ENCODE assay signal across 23 cellular contexts in genomic region chr1:111643696-111644095, GRCh38. TPM values are rescaled to one million over a fixed set of nuclear protein-coding genes. Genes with fewer than 3 reads are reported as not detected.
A peak's percentile ranks its signal among the peaks of the same experiment; 100 is the strongest.
DNase-seq lines count a peak whose midpoint lies in the region; ATAC-seq, FAIRE-seq and TF ChIP-seq lines count a peak whose summit lies in the region.
"Had no signal": no experiment of that assay in that cellular context is flagged by ENCODE, and none has a peak within 500 bp of the region (broad histone marks: within the 10 kb centered on the region; RNA-seq: fewer than 3 reads in every experiment).

No MANE protein-coding gene starts in this region.

- no peak overlapping the region for H2AFZ ChIP-seq in HepG2 (ENCODE audit: low read length)
- H2AFZ ChIP-seq: GM23338 had no signal

- WGBS in HepG2 (ENCODE audit: low lambda C conversion rate), result 95% methylated on average over 3 of the region's 3 CpGs
- WGBS in right lobe of liver (ENCODE audit: insufficient coverage, low coverage, low lambda C conversion rate, missing lambda C conversion rate), result 97% methylated on average over 3 of the region's 3 CpGs

- H3K9me3 ChIP-seq in HepG2 (ENCODE audit: low read length) (no peaks in the 10 kb centered on the region), right lobe of liver (no peaks in the 10 kb centered on the region)
- H3K9me3 ChIP-seq: HAP-1, SJSA1 had no signal

- H3K27ac ChIP-seq in HepG2 (ENCODE audit: extremely low read length, insufficient read depth, low read length) (no peak overlapping the region), right lobe of liver (no peak overlapping the region)
- H3K27ac ChIP-seq: SJSA1 had no signal

- no peak overlapping the region for H3K4me3 Mint-ChIP-seq in activated T-helper 17 cell treated with anti-CD3 and anti-CD28 coated beads, Interleukin-2, amount 50 U/mL, for 72 hours
- H3K4me3 Mint-ChIP-seq: GM23338, HFFc6 had no signal

- FAIRE-seq in HepG2 (lab: Jason Lieb, UNC) (no peak), D721Med (lab: Jason Lieb, UNC) (peak; percentile 94)
- FAIRE-seq: GM18507, HTR-8/SVneo had no signal

- H3K36me3 ChIP-seq in HepG2 (replicated peaks in 1 of 2; ENCODE audit: control insufficient read depth in 1 of 2, insufficient read depth in 2 of 2, low read length in 2 of 2), result no peaks in the 10 kb centered on the region
- H3K36me3 ChIP-seq in right lobe of liver, result no peaks in the 10 kb centered on the region
- H3K36me3 ChIP-seq: HAP-1 had no signal

- POLR2A ChIA-PET in HepG2 (lab: Yijun Ruan, JAX), result no interaction called here

- H3K4me1 Mint-ChIP-seq in activated T-helper 17 cell treated with anti-CD3 and anti-CD28 coated beads, Interleukin-2, amount 50 U/mL, for 72 hours, result peaks cover 58% of the 10 kb centered on the region

- peak overlapping the region; percentile 55 for H3K27ac Mint-ChIP-seq in activated T-helper 17 cell treated with anti-CD3 and anti-CD28 coated beads, Interleukin-2, amount 50 U/mL, for 72 hours
- H3K27ac Mint-ChIP-seq: GM23338, HFFc6 had no signal

- H3K79me2 ChIP-seq in HepG2 (ENCODE audit: insufficient read depth, low read length), result peaks cover 47% of the 10 kb centered on the region

- H3K4me3 ChIP-seq in HepG2 (replicated peaks in 1 of 3; ENCODE audit: insufficient read depth in 1 of 3, low read depth in 2 of 3, low read length in 3 of 3), result no peak overlapping the region
- no peak overlapping the region for H3K4me3 ChIP-seq in right lobe of liver
- H3K4me3 ChIP-seq: GM23338, HAP-1, SJSA1 had no signal

- H3K4me2 ChIP-seq in HepG2 (ENCODE audit: low read depth, low read length), result no peak overlapping the region
- H3K4me2 ChIP-seq: GM23338 had no signal

- TF ChIP-seq RAD21 in HepG2 (CRISPR knock-in tag; IDR thresholded peaks at IDR 0.05), result no peak

- TF ChIP-seq CTCF in HepG2 (CRISPR knock-in tag; IDR thresholded peaks at IDR 0.05) (no peak), right lobe of liver (IDR thresholded peaks at IDR 0.05) (no peak), D721Med (IDR thresholded peaks at IDR 0.05; ENCODE audit: insufficient read depth, missing control alignments) (no peak)

- H3K36me3 Mint-ChIP-seq in activated T-helper 17 cell treated with anti-CD3 and anti-CD28 coated beads, Interleukin-2, amount 50 U/mL, for 72 hours (ENCODE audit: low read depth), result peaks cover 74% of the 10 kb centered on the region

- TF ChIP-seq POLR2A in HepG2 (IDR thresholded peaks at IDR 0.05; ENCODE audit: insufficient read depth in 1 of 2, low read depth in 2 of 2, low read length in 2 of 2) (no peak), right lobe of liver (IDR thresholded peaks at IDR 0.05) (no peak)

- H3K4me1 ChIP-seq in HepG2 (ENCODE audit: insufficient read depth, low read length) (peaks cover 24% of the 10 kb centered on the region), right lobe of liver (peaks cover 0 to 22% (median 3%) of the 10 kb centered on the region in 4 donors)
- H3K4me1 ChIP-seq: SJSA1 had no signal

- H3K27me3 ChIP-seq in HepG2 (ENCODE audit: control insufficient read depth in 1 of 2, insufficient read depth in 2 of 2, low read length in 2 of 2) (no peaks in the 10 kb centered on the region), right lobe of liver (no peaks in the 10 kb centered on the region)
- H3K27me3 ChIP-seq: SJSA1 had no signal

- in situ Hi-C loops in HepG2 (cut with HindIII; ENCODE audit: extremely low pct_ligation_motif_present, low pct_unique_long_range_greater_than_20kb), result no loop called here

- no peak for ATAC-seq in HepG2
- ATAC-seq in right lobe of liver, result no peak
- no peak for ATAC-seq in activated T-helper 17 cell treated with anti-CD3 and anti-CD28 coated beads, Interleukin-2, amount 50 U/mL, for 72 hours (replicated peaks)
- no peak for ATAC-seq in GM21360 (IDR thresholded peaks at IDR 0.05; ENCODE audit: unreplicated experiment)
- ATAC-seq in HG03097 (IDR thresholded peaks at IDR 0.05; ENCODE audit: low FRiP score, unreplicated experiment), result no peak
- ATAC-seq: GM23338 had no signal

- no peaks in the 10 kb centered on the region; the same call in 1 of the 2 replicates for H4K20me1 ChIP-seq in HepG2 (ENCODE audit: insufficient read depth, low read length)

- no peak for DNase-seq in HepG2 (ENCODE audit: low spot score)
- no peak for DNase-seq in right lobe of liver
- DNase-seq in D721Med (ENCODE audit: insufficient read length, low spot score), result no peak
- no peak for DNase-seq in NCI-H2029 (lab: John Stamatoyannopoulos, UW)
- DNase-seq: HFFc6; KBM-7; MV-4-11; NCI-H1105; NCI-H1436 treated with DMSO at 0.1 percent for 48 hours; NCI-H187 treated with DMSO at 0.1 percent for 48 hours; NCI-H2107; NCI-H748 treated with DMSO at 0.1 percent for 48 hours; NK-92 treated with Interleukin-12 subunit alpha and Interleukin-12 subunit beta, amount 100 ng/mL, for 24 hours; Right ventricle myocardium superior; RPMI8226 had no signal

- intact Hi-C loops in HepG2 (cut with micrococcal nuclease; ENCODE audit: unreplicated experiment) (no loop called here), right lobe of liver (cut with DNase I) (no loop called here)

- no TSS peak for BruUV-seq in HepG2 (replicated peaks; lab: Mats Ljungman, UMichigan)

- no peak for TF ChIP-seq EP300 in HepG2 (IDR thresholded peaks at IDR 0.05; ENCODE audit: low read depth in 2 of 2, low read length in 2 of 2)
- no peak for TF ChIP-seq EP300 in HepG2 (CRISPR knock-in tag; IDR thresholded peaks at IDR 0.05; ENCODE audit: borderline replicate concordance)

- CTCF ChIA-PET in HepG2 (lab: Yijun Ruan, JAX; ENCODE audit: low intra/inter-chr PET ratio, low total read pairs), result no interaction called here

- no peaks in the 10 kb centered on the region for H3K9me3 Mint-ChIP-seq in activated T-helper 17 cell treated with anti-CD3 and anti-CD28 coated beads, Interleukin-2, amount 50 U/mL, for 72 hours
- H3K9me3 Mint-ChIP-seq: HFFc6 had no signal

- no peak overlapping the region for H3K9ac ChIP-seq in HepG2 (ENCODE audit: insufficient read depth, low read depth, low read length)

- no peaks in the 10 kb centered on the region for H3K27me3 Mint-ChIP-seq in activated T-helper 17 cell treated with anti-CD3 and anti-CD28 coated beads, Interleukin-2, amount 50 U/mL, for 72 hours

TF ChIP-seq in HepG2, 621 proteins besides CTCF, POLR2A, EP300 and RAD21:
- no peak for TF ChIP-seq TAF15 (IDR thresholded peaks at IDR 0.05; ENCODE audit: low read depth, low read length, poor library complexity, severe bottlenecking)
- peak; percentile 93 for TF ChIP-seq ZNF564 (CRISPR knock-in tag; IDR thresholded peaks at IDR 0.05)

RNA-seq across cellular contexts. Expression of gene RAP1A, which starts 24.1 kb away (rescaled TPM):
- total RNA-seq in HepG2 (2016; rRNA removed; fragmentation: Illumina TruSeq; extraction: Trizol) (19.0 and 28.6 TPM in 2 replicates), right lobe of liver (10 to 100 TPM; 25.9 to 53.8 (median 33.3) TPM)
- 13.3 and 17.3 TPM in 2 replicates for total RNA-seq in HepG2 (2016; cell fraction: cytosol; rRNA removed; fragmentation: Illumina TruSeq; extraction: Trizol; ENCODE audit: low read depth)
- total RNA-seq in HepG2 (2016; cell fraction: insoluble cytoplasmic fraction; rRNA removed; fragmentation: Illumina TruSeq; extraction: Trizol), result 21.2 and 27.6 TPM in 2 replicates
- total RNA-seq in HepG2 (2016; cell fraction: membrane; rRNA removed; fragmentation: Illumina TruSeq; extraction: Trizol), result 29.9 and 30.2 TPM in 2 replicates
- total RNA-seq in HepG2 (2016; cell fraction: nucleus; rRNA removed; fragmentation: Illumina TruSeq; extraction: Trizol), result 12.1 and 14.0 TPM in 2 replicates
- 15.4 and 20.7 TPM in 2 replicates for polyA plus RNA-seq in HepG2 (2011; rRNA removed)
- 8.4 and 13.7 TPM in 2 replicates for polyA plus RNA-seq in HepG2 (2011; cell fraction: cytosol; rRNA removed)
- 2.6 and 3.5 TPM in 2 replicates for polyA plus RNA-seq in HepG2 (2011; cell fraction: nucleus; rRNA removed)
- 32.8 and 38.3 TPM in 2 replicates for polyA plus RNA-seq in HepG2 (2012)
- 32.0 and 48.1 TPM in 2 replicates for polyA plus RNA-seq in HepG2 (2016; cell fraction: cytosol; fragmentation: Illumina TruSeq; extraction: Trizol; ENCODE audit: low read depth)
- polyA plus RNA-seq in HepG2 (2016; cell fraction: insoluble cytoplasmic fraction; fragmentation: Illumina TruSeq; extraction: Trizol; ENCODE audit: low read depth), result 80.7 and 86.7 TPM in 2 replicates
- 59.2 and 73.6 TPM in 2 replicates for polyA plus RNA-seq in HepG2 (2016; cell fraction: membrane; fragmentation: Illumina TruSeq; extraction: Trizol; ENCODE audit: low read depth)
- 36.4 and 36.5 TPM in 2 replicates for polyA plus RNA-seq in HepG2 (2016; cell fraction: nucleus; fragmentation: Illumina TruSeq; extraction: Trizol; ENCODE audit: insufficient read depth, low read depth)
- polyA minus RNA-seq in HepG2 (2011; rRNA and poly(A)+ RNA removed; ENCODE audit: low replicate concordance), result 2.0 and 6.1 TPM in 2 replicates
- polyA minus RNA-seq in HepG2 (2011; cell fraction: cytosol; rRNA and poly(A)+ RNA removed), result 7.9 and 10.7 TPM in 2 replicates
- 8.0 TPM in 2 replicates for polyA minus RNA-seq in HepG2 (2011; cell fraction: nucleus; rRNA and poly(A)+ RNA removed)
- total RNA-seq in activated T-helper 17 cell treated with anti-CD3 and anti-CD28 coated beads, Interleukin-2, amount 50 U/mL, for 72 hours, result 100 to 1,000 TPM; 155 to 209 TPM
